Comparison of ENCODE assay signal across 12 cellular contexts in genomic region chr6:163001341-163001740, GRCh38.
DNase-seq lines count a peak whose midpoint lies in the region; ATAC-seq, FAIRE-seq and TF ChIP-seq lines count a peak whose summit lies in the region.
"Had no signal": no experiment of that assay in that cellular context is flagged by ENCODE, and none has a peak within 500 bp of the region (broad histone marks: within the 10 kb centered on the region; RNA-seq: fewer than 3 reads in every experiment).

No MANE protein-coding gene starts in this region.

- H3K4me2 ChIP-seq in MM.1S (ENCODE audit: low read depth, low read length) (no peak overlapping the region), HepG2 (ENCODE audit: low read depth, low read length) (no peak overlapping the region)

- H3K79me2 ChIP-seq in MM.1S (ENCODE audit: low read length) (no peaks in the 10 kb centered on the region), HepG2 (ENCODE audit: insufficient read depth, low read length) (no peaks in the 10 kb centered on the region)

- H3K27me3 ChIP-seq in MM.1S (replicated peaks; ENCODE audit: insufficient read depth, low read length) (no peaks in the 10 kb centered on the region), HepG2 (ENCODE audit: control insufficient read depth in 1 of 2, insufficient read depth in 2 of 2, low read length in 2 of 2) (no peaks in the 10 kb centered on the region)
- H3K27me3 ChIP-seq: heart right ventricle had no signal

- H2AFZ ChIP-seq in MM.1S (ENCODE audit: low read length) (no peak overlapping the region), HepG2 (ENCODE audit: low read length) (no peak overlapping the region)

- CTCF ChIA-PET in HepG2 (lab: Yijun Ruan, JAX; ENCODE audit: low intra/inter-chr PET ratio, low total read pairs) = no interaction called here

- no peak for TF ChIP-seq POLR2A in HepG2 (IDR thresholded peaks at IDR 0.05; ENCODE audit: insufficient read depth in 1 of 2, low read depth in 2 of 2, low read length in 2 of 2)

- no peak for FAIRE-seq in HepG2 (lab: Jason Lieb, UNC)

- no peaks in the 10 kb centered on the region for H3K9me2 ChIP-seq in MM.1S (replicated peaks; ENCODE audit: insufficient read depth, low read length)

- no peaks in the 10 kb centered on the region for H4K20me1 ChIP-seq in MM.1S (ENCODE audit: insufficient read depth, low read length)
- no peaks in the 10 kb centered on the region for H4K20me1 ChIP-seq in HepG2 (ENCODE audit: insufficient read depth, low read length)

- no peak for TF ChIP-seq RAD21 in HepG2 (CRISPR knock-in tag; IDR thresholded peaks at IDR 0.05)

- H3K36me3 ChIP-seq in MM.1S (replicated peaks; ENCODE audit: insufficient read depth, low read length) = no peaks in the 10 kb centered on the region
- H3K36me3 ChIP-seq in HepG2 (replicated peaks in 1 of 2; ENCODE audit: control insufficient read depth in 1 of 2, insufficient read depth in 2 of 2, low read length in 2 of 2) = no peaks in the 10 kb centered on the region
- H3K36me3 ChIP-seq: heart right ventricle had no signal

- H3K4me3 ChIP-seq in MM.1S (ENCODE audit: low read length) = no peak overlapping the region
- no peak overlapping the region for H3K4me3 ChIP-seq in HepG2 (replicated peaks in 1 of 3; ENCODE audit: insufficient read depth in 1 of 3, low read depth in 2 of 3, low read length in 3 of 3)
- H3K4me3 ChIP-seq: heart right ventricle had no signal

- TF ChIP-seq EP300 in HepG2 (IDR thresholded peaks at IDR 0.05; ENCODE audit: low read depth in 2 of 2, low read length in 2 of 2) (no peak), HepG2 (CRISPR knock-in tag; IDR thresholded peaks at IDR 0.05; ENCODE audit: borderline replicate concordance) (no peak)

- H3K27ac ChIP-seq in MM.1S (ENCODE audit: low read length) = no peak overlapping the region
- H3K27ac ChIP-seq in HepG2 (ENCODE audit: extremely low read length, insufficient read depth, low read length) = no peak overlapping the region
- H3K27ac ChIP-seq: heart right ventricle had no signal

- no peaks in the 10 kb centered on the region for H3K4me1 ChIP-seq in MM.1S (ENCODE audit: low read length)
- no peaks in the 10 kb centered on the region for H3K4me1 ChIP-seq in HepG2 (ENCODE audit: insufficient read depth, low read length)
- H3K4me1 ChIP-seq: heart right ventricle had no signal

- POLR2A ChIA-PET in HepG2 (lab: Yijun Ruan, JAX) = no interaction called here

- TF ChIP-seq CTCF in GM10266 (IDR thresholded peaks at IDR 0.05; ENCODE audit: control insufficient read depth, insufficient read depth, low read depth, missing control alignments) = no peak
- TF ChIP-seq CTCF in MM.1S (IDR thresholded peaks at IDR 0.05; ENCODE audit: low read length) = no peak
- TF ChIP-seq CTCF in HepG2 (CRISPR knock-in tag; IDR thresholded peaks at IDR 0.05) = no peak

- BruUV-seq in HepG2 (replicated peaks; lab: Mats Ljungman, UMichigan) = no TSS peak

- H3K9me3 ChIP-seq in MM.1S (replicated peaks; ENCODE audit: insufficient read depth, low read length) (no peaks in the 10 kb centered on the region), HepG2 (ENCODE audit: low read length) (peaks cover 21% of the 10 kb centered on the region; the same call in 1 of the 2 replicates)
- H3K9me3 ChIP-seq: heart right ventricle had no signal

- H3F3A ChIP-seq in MM.1S (ENCODE audit: insufficient read depth, low read length) = no peaks in the 10 kb centered on the region

- intact Hi-C loops in HepG2 (cut with micrococcal nuclease; ENCODE audit: unreplicated experiment) = no loop called here

- 7% methylated on average over 3 of the region's 3 CpGs for WGBS in HepG2 (ENCODE audit: low lambda C conversion rate)

- peak; percentile 32 for DNase-seq in GM10266 (ENCODE audit: extremely low spot score)
- peak; percentile 55 for DNase-seq in MM.1S
- no peak for DNase-seq in AML-193 (lab: John Stamatoyannopoulos, UW)
- DNase-seq in activated CD4-positive, alpha-beta T cell treated with anti-CD3 and anti-CD28 coated beads for 4 hours = no peak
- DNase-seq in HepG2 (ENCODE audit: low spot score) = no peak
- DNase-seq in NCI-H1694 (lab: John Stamatoyannopoulos, UW) = no peak
- DNase-seq: heart right ventricle; naive thymus-derived CD8-positive, alpha-beta T cell; SHP77; stimulated activated CD4-positive, alpha-beta T cell treated with anti-CD3 and anti-CD28 coated beads, Interleukin-2, amount 100 ng/mL, for 48 hours had no signal

- no peak overlapping the region for H3K9ac ChIP-seq in MM.1S (ENCODE audit: low read length)
- H3K9ac ChIP-seq in HepG2 (ENCODE audit: insufficient read depth, low read depth, low read length) = no peak overlapping the region

- ATAC-seq in GM19395 (IDR thresholded peaks at IDR 0.05; ENCODE audit: unreplicated experiment) = peak; percentile 99
- peak; percentile 98 for ATAC-seq in HG02938 (IDR thresholded peaks at IDR 0.05; ENCODE audit: unreplicated experiment)
- no peak for ATAC-seq in HepG2
- ATAC-seq: naive thymus-derived CD8-positive, alpha-beta T cell had no signal

- in situ Hi-C loops in HepG2 (cut with HindIII; ENCODE audit: extremely low pct_ligation_motif_present, low pct_unique_long_range_greater_than_20kb) = no loop called here

TF ChIP-seq in HepG2, 621 proteins besides CTCF, POLR2A, EP300 and RAD21:
- TF ChIP-seq NONO (IDR thresholded peaks at IDR 0.05) (no peak), NONO (CRISPR knock-in tag; conservative IDR thresholded peaks at IDR 0.05) (no peak), GTF3A (CRISPR knock-in tag; conservative IDR thresholded peaks at IDR 0.05) (no peak), SAP130 (CRISPR knock-in tag; IDR thresholded peaks at IDR 0.05; ENCODE audit: low read depth) (no peak), ZNF484 (CRISPR knock-in tag; IDR thresholded peaks at IDR 0.05; ENCODE audit: borderline replicate concordance, low read depth) (no peak), ZNF775 (CRISPR knock-in tag; IDR thresholded peaks at IDR 0.05; ENCODE audit: borderline replicate concordance) (no peak), ISL2 (CRISPR knock-in tag; IDR thresholded peaks at IDR 0.05) (no peak), FOXA3 (CRISPR knock-in tag; IDR thresholded peaks at IDR 0.05) (no peak), ZBTB20 (CRISPR knock-in tag; IDR thresholded peaks at IDR 0.05; ENCODE audit: borderline replicate concordance, low read depth) (no peak), TERF1 (CRISPR knock-in tag; IDR thresholded peaks at IDR 0.05) (no peak), ZNF761 (CRISPR knock-in tag; conservative IDR thresholded peaks at IDR 0.05) (no peak), CBX5 (CRISPR knock-in tag; IDR thresholded peaks at IDR 0.05; ENCODE audit: borderline replicate concordance) (no peak), ZNF792 (CRISPR knock-in tag; IDR thresholded peaks at IDR 0.05) (no peak), ZNF414 (CRISPR knock-in tag; IDR thresholded peaks at IDR 0.05) (no peak), SKI (IDR thresholded peaks at IDR 0.05; ENCODE audit: partially characterized antibody) (no peak), SKIL (CRISPR knock-in tag; IDR thresholded peaks at IDR 0.05; ENCODE audit: borderline replicate concordance) (no peak)

Comparison
In these comparisons a context has a peak if more than half of its experiments do, and no peak if none do; other contexts are left out.
1. DNase-seq: peak in GM10266 (single experiment) and MM.1S (single experiment); none in AML-193 (0 of 2), activated CD4-positive, alpha-beta T cell treated with anti-CD3 and anti-CD28 coated beads for 4 hours (0 of 2), HepG2 (single experiment) and NCI-H1694 (single experiment).